ENCODE assay signal across 7 cellular contexts in the genomic region with DNA sequence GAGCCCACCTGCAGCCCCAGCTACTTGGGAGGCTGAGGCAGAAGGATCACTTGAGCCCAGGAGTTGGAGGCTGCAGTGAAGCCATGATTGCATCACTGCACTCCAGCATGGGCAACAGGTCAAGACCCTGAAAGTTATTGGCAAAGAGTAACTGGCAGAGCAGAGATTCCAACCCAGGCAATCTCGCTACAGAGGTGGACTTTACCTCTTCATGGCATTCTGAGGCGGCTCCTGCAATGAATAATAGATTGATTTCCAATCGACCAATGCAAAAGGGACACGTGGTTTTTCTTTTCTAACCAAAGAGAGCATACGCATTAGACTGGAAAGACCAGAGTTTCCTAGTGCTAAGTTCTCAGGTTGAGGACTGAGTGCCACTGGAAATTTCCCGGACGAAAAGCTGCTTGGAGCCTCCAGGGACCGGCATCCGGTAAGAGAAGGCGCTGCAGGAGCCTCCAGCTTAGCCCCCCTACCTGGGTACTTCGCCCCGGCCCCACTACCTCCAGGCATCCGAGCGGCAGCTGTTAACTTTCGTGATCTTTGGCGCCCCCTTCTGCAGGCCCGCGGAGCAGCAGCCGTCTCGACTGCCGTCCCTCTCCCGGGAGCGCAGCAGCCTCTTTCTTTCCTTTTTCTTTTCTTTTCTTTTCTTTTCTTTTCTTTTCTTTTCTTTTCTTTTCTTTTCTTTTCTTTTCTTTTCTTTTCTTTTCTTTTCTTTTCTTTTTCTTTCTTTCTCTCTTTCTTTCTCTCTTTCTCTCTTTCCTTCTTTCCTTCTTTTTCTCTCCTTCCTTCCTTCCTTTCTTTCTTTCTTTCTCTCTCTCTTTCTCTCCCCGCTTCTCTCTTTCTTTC. TPM values are rescaled to one million over a fixed set of nuclear protein-coding genes. Genes with fewer than 3 reads are reported as not detected.
A peak's percentile ranks its signal among the peaks of the same experiment; 100 is the strongest.
DNase-seq lines count a peak whose midpoint lies in the region; ATAC-seq, FAIRE-seq and TF ChIP-seq lines count a peak whose summit lies in the region.

No MANE protein-coding gene starts in this region.

- H3K27ac ChIP-seq in WERI-Rb-1 (no peak overlapping the region), mammary epithelial cell (ENCODE audit: insufficient read depth, low read depth, low read length) (no peak overlapping the region), kidney (ENCODE audit: low read depth in 2 of 2, low read length in 2 of 2) (no peak overlapping the region)

- dilution Hi-C loops in mammary epithelial cell (cut with HindIII; ENCODE audit: low sequenced_read_pairs): no loop called here

- no peaks in the 10 kb centered on the region for H3K9me3 ChIP-seq in WERI-Rb-1 (ENCODE audit: severe bottlenecking)
- no peaks in the 10 kb centered on the region for H3K9me3 ChIP-seq in mammary epithelial cell (replicated peaks; ENCODE audit: insufficient read depth, low read length)
- no peaks in the 10 kb centered on the region for H3K9me3 ChIP-seq in kidney (ENCODE audit: control insufficient read depth in 1 of 2, low read length in 2 of 2)

- no peak for FAIRE-seq in kidney (lab: Jason Lieb, UNC)

- no peak overlapping the region for H3K9ac ChIP-seq in mammary epithelial cell (ENCODE audit: insufficient read depth, low read length)
- H3K9ac ChIP-seq in kidney (ENCODE audit: low read length in 2 of 2): no peak overlapping the region

- no peaks in the 10 kb centered on the region for H3K36me3 ChIP-seq in WERI-Rb-1
- H3K36me3 ChIP-seq in mammary epithelial cell (ENCODE audit: insufficient read depth, low read length): no peaks in the 10 kb centered on the region
- H3K36me3 ChIP-seq in kidney (ENCODE audit: control insufficient read depth in 1 of 2, insufficient read depth in 2 of 2, low read length in 2 of 2): no peaks in the 10 kb centered on the region

- intact Hi-C loops in mammary epithelial cell (cut with micrococcal nuclease): loop anchor here (1.0 to 5.0 kb wide), 3 partner anchors 137 to 214 kb away; partner anchors contain the start of gene TRIM4
- intact Hi-C loops in kidney (cut with DNase I): no loop called here

- in situ Hi-C loops in mammary epithelial cell (cut with MboI; ENCODE audit: low sequenced_read_pairs in 2 of 2): loop anchor here (5.0 to 10.0 kb wide), 4 partner anchors 84 to 214 kb away; partner anchors contain the start of gene PVRIG (in 2 of the 2)

- H3K79me2 ChIP-seq in mammary epithelial cell (ENCODE audit: insufficient read depth, low read length): no peaks in the 10 kb centered on the region

- BruUV-seq in mammary epithelial cell (replicated peaks; lab: Mats Ljungman, UMichigan): no TSS peak

- H3K27me3 ChIP-seq in WERI-Rb-1 (ENCODE audit: insufficient read depth, low read depth, severe bottlenecking) (no peaks in the 10 kb centered on the region), mammary epithelial cell (ENCODE audit: insufficient read depth, low read length) (no peaks in the 10 kb centered on the region)

- peak; percentile 70 for DNase-seq in GM12865 (ENCODE audit: low read depth)
- peak; percentile 64 to 80 for DNase-seq in NCI-H1930 (lab: John Stamatoyannopoulos, UW)
- peak; percentile 89 for DNase-seq in WERI-Rb-1
- DNase-seq in mammary epithelial cell: no peak
- DNase-seq in kidney: peak; percentile 91
- peak; percentile 79 for DNase-seq in stimulated activated CD4-positive, alpha-beta T cell treated with anti-CD3 and anti-CD28 coated beads, Interleukin-1b, Interleukin-23, amount 100 ng/mL, for 48 hours

- H4K20me1 ChIP-seq in mammary epithelial cell (ENCODE audit: insufficient read depth, low read length): no peaks in the 10 kb centered on the region

- 17% methylated on average over 11 of the region's 24 CpGs for WGBS in mammary epithelial cell (ENCODE audit: low coverage, missing lambda C conversion rate)

- no peak for ATAC-seq in HG02763 (IDR thresholded peaks at IDR 0.05; ENCODE audit: unreplicated experiment)

- H3K4me1 ChIP-seq in mammary epithelial cell (ENCODE audit: insufficient read depth, low read length): peaks cover 7% of the 10 kb centered on the region
- H3K4me1 ChIP-seq in kidney (ENCODE audit: control insufficient read depth in 1 of 2, insufficient read depth in 1 of 2, low read depth in 1 of 2, low read length in 2 of 2): peaks cover 5 to 8% of the 10 kb centered on the region in 2 donors

- CTCF ChIA-PET in mammary epithelial cell (lab: Charles Lee; ENCODE audit: low non-redundant PET): interaction anchor here (0.6 to 0.7 kb wide), 3 partner anchors 18 to 545 kb away, joined by 3 to 6 read pairs (median 3); partner anchors contain the start of gene LAMTOR4

- H3K4me3 ChIP-seq in GM12865 (ENCODE audit: low read depth, low read length) (no peak overlapping the region), WERI-Rb-1 (ENCODE audit: low read depth, low read length) (no peak overlapping the region), mammary epithelial cell (replicated peaks in 1 of 3; ENCODE audit: insufficient read depth in 1 of 3, low read depth in 2 of 3, low read length in 3 of 3) (no peak overlapping the region), kidney (ENCODE audit: low read length in 2 of 2) (peak overlapping the region in 1 of 2 donors; percentile 30)

- H2AFZ ChIP-seq in mammary epithelial cell (ENCODE audit: low read depth, low read length): peak overlapping the region; percentile 75

- peak; percentile 75 for TF ChIP-seq CTCF in GM12865 (IDR thresholded peaks at IDR 0.05; ENCODE audit: insufficient read depth, low read depth, low read length, missing control alignments)
- peak; percentile 81 for TF ChIP-seq CTCF in WERI-Rb-1 (IDR thresholded peaks at IDR 0.05; ENCODE audit: low read depth, low read length)
- peak; percentile 55 to 74 for TF ChIP-seq CTCF in mammary epithelial cell (conservative IDR thresholded peaks at IDR 0.05 in 1 of 2, IDR thresholded peaks at IDR 0.05 in 1 of 2; ENCODE audit: extremely low read depth in 1 of 2, insufficient read depth in 1 of 2, low read depth in 1 of 2, low read length in 2 of 2)
- TF ChIP-seq CTCF in kidney (IDR thresholded peaks at IDR 0.05; ENCODE audit: borderline replicate concordance, extremely low read depth, insufficient read depth): peak; percentile 94

- H3K4me2 ChIP-seq in mammary epithelial cell (ENCODE audit: insufficient read depth, low read depth, low read length): peak overlapping the region; percentile 81

RNA-seq across cellular contexts. Expression of gene MBLAC1, which starts 4.1 kb away (rescaled TPM):
- total RNA-seq in mammary epithelial cell (1 to 10 TPM; 1.2 to 1.5 TPM), kidney (2.4 TPM)
- polyA plus RNA-seq in mammary epithelial cell (1.0 TPM), kidney (ENCODE audit: insufficient read depth, low read depth, low replicate concordance) (3.7 TPM)
- polyA minus RNA-seq in mammary epithelial cell: not detected

RNA-seq across cellular contexts. Expression of gene CNPY4, which starts 11.4 kb away (rescaled TPM):
- total RNA-seq in mammary epithelial cell (1 to 10 TPM; 6.9 to 7.5 TPM), kidney (11.6 TPM)
- polyA plus RNA-seq in mammary epithelial cell (7.3 TPM), kidney (ENCODE audit: insufficient read depth, low read depth, low replicate concordance) (22.0 TPM)
- polyA minus RNA-seq in mammary epithelial cell: not detected

RNA-seq across cellular contexts. Expression of gene TAF6, which starts 11.7 kb away (rescaled TPM):
- 10 to 100 TPM; 28.8 to 55.3 TPM for total RNA-seq in mammary epithelial cell
- 16.5 TPM for polyA plus RNA-seq in mammary epithelial cell
- 42.4 TPM for polyA minus RNA-seq in mammary epithelial cell
- 62.7 TPM for total RNA-seq in kidney
- polyA plus RNA-seq in kidney (ENCODE audit: insufficient read depth, low read depth, low replicate concordance): 41.3 TPM

RNA-seq across cellular contexts. Expression of gene LAMTOR4, which starts 17.9 kb away (rescaled TPM):
- total RNA-seq in mammary epithelial cell (10 to 100 TPM; 41.7 to 73.2 TPM), kidney (122 TPM)
- polyA plus RNA-seq in mammary epithelial cell (221 TPM), kidney (ENCODE audit: insufficient read depth, low read depth, low replicate concordance) (470 TPM)
- 25.1 TPM for polyA minus RNA-seq in mammary epithelial cell

RNA-seq across cellular contexts. Expression of gene TRAPPC14, which starts 27.7 kb away (rescaled TPM):
- total RNA-seq in mammary epithelial cell (10 to 100 TPM; 15.3 to 28.5 TPM), kidney (27.1 TPM)
- polyA plus RNA-seq in mammary epithelial cell (3.0 TPM), kidney (ENCODE audit: insufficient read depth, low read depth, low replicate concordance) (14.8 TPM)
- 5.3 TPM for polyA minus RNA-seq in mammary epithelial cell
